Comparison of ENCODE assay signal across 20 cellular contexts in the genomic region with DNA sequence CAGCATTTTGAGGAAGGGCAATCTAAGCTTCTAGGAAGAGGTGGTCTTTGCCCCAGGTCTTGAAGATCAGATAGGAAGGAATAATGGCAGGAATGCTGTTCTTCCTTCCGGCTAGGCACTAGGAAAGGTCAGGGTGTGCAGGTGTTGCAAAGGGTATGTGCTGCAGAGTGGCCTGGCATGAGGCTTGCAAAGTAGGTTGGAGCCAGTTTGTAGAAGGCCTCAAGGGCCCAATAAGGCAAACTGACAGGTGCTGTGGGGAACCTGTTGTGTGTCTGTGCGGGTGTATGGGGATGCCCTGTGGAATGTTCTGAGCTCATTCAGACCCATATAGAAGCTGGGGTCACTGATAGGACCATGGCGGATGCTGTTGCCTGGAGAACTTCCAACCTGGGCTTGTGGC. TPM values are rescaled to one million over a fixed set of nuclear protein-coding genes. Genes with fewer than 3 reads are reported as not detected.
DNase-seq lines count a peak whose midpoint lies in the region; ATAC-seq and TF ChIP-seq lines count a peak whose summit lies in the region.
"Had no signal": no experiment of that assay in that cellular context is flagged by ENCODE, and none has a peak within 500 bp of the region (broad histone marks: within the 10 kb centered on the region; RNA-seq: fewer than 3 reads in every experiment).

No MANE protein-coding gene starts in this region.

- no peaks in the 10 kb centered on the region for H3F3A ChIP-seq in GM23248 (ENCODE audit: insufficient read depth)

- H3K9me3 Mint-ChIP-seq in brain = peaks cover 0 to 11% (median 0%) of the 10 kb centered on the region in 5 experiments

- H3K14ac ChIP-seq in trophoblast cell (ENCODE audit: low read length) = no peak overlapping the region

- H4K8ac ChIP-seq in trophoblast cell (ENCODE audit: low read depth, low read length) = no peak overlapping the region

- H3K36me3 ChIP-seq in trophoblast cell (ENCODE audit: control insufficient read depth in 1 of 2, insufficient read depth in 2 of 2, low read length in 2 of 2) (peaks cover 24 to 42% of the 10 kb centered on the region in 2 experiments), Peyer's patch (peaks cover 0 to under 1% (median 0%) of the 10 kb centered on the region in 3 donors), GM23248 (ENCODE audit: low read depth) (no peaks in the 10 kb centered on the region; the same call in 1 of the 2 replicates)

- no peak overlapping the region for H2AK5ac ChIP-seq in trophoblast cell (ENCODE audit: low read length)

- no CpG with 5 or more reads among the region's 3 CpGs for WGBS in trophoblast cell (ENCODE audit: extremely low coverage, insufficient coverage, insufficient read length)
- 94 to 100% methylated on average over 3 of the region's 3 CpGs for WGBS in GM23248 (ENCODE audit: low coverage in 1 of 2, low lambda C conversion rate in 2 of 2, missing lambda C conversion rate in 2 of 2), 2 experiments

- H3K27ac Mint-ChIP-seq in brain = peak overlapping the region in 4 of 5 experiments; percentile 78 to 95 (median 86)

- no peak overlapping the region for H4K12ac ChIP-seq in trophoblast cell (ENCODE audit: low read depth, low read length)

- no peak for TF ChIP-seq POLR2A in Peyer's patch (IDR thresholded peaks at IDR 0.05)

- H3K4me1 Mint-ChIP-seq in brain = peaks cover 91% of the 10 kb centered on the region

- H4K91ac ChIP-seq in trophoblast cell (ENCODE audit: low read depth, low read length) = no peak overlapping the region

- H3K4me3 ChIP-seq in trophoblast cell (ENCODE audit: low read depth, low read length) (no peak overlapping the region), Peyer's patch (no peak overlapping the region), GM23248 (no peak overlapping the region)
- H3K4me3 ChIP-seq: SJCRH30 had no signal

- H3K23ac ChIP-seq in trophoblast cell (ENCODE audit: low read length) = no peak overlapping the region

- peaks cover 4% of the 10 kb centered on the region for H3K79me2 ChIP-seq in trophoblast cell (ENCODE audit: control insufficient read depth, insufficient read depth, low read length, poor library complexity)
- H3K79me2 ChIP-seq in GM23248 (ENCODE audit: insufficient read depth) = no peaks in the 10 kb centered on the region

- no peak overlapping the region for H2BK12ac ChIP-seq in trophoblast cell (ENCODE audit: low read length)

- peaks cover 5% of the 10 kb centered on the region for H3K79me1 ChIP-seq in trophoblast cell (ENCODE audit: low read length)

- no peaks in the 10 kb centered on the region for H3K9me2 ChIP-seq in GM23248 (ENCODE audit: insufficient read depth)

- in situ Hi-C loops in GM23248 (cut with MboI) = no loop called here

- no peaks in the 10 kb centered on the region for H3K27me3 Mint-ChIP-seq in brain

- no peak overlapping the region for H2AFZ ChIP-seq in trophoblast cell (ENCODE audit: insufficient read depth, low read length, poor library complexity)
- no peak overlapping the region for H2AFZ ChIP-seq in GM23248

- peaks cover 71% of the 10 kb centered on the region for H3K36me3 Mint-ChIP-seq in brain

- H3K4ac ChIP-seq in trophoblast cell (ENCODE audit: low read depth, low read length) = no peak overlapping the region

- H3K4me2 ChIP-seq in trophoblast cell (ENCODE audit: low read length) (no peak overlapping the region), GM23248 (ENCODE audit: unreplicated experiment) (no peak overlapping the region)

- no peak overlapping the region for H3K18ac ChIP-seq in trophoblast cell (ENCODE audit: low read length)

- no peaks in the 10 kb centered on the region for H4K20me1 ChIP-seq in GM23248 (ENCODE audit: insufficient read depth)

- no peak overlapping the region for H2BK120ac ChIP-seq in trophoblast cell (ENCODE audit: insufficient read depth, low read length, poor library complexity)

- no peak for TF ChIP-seq CTCF in brain (conservative IDR thresholded peaks at IDR 0.05)
- TF ChIP-seq CTCF in Peyer's patch (IDR thresholded peaks at IDR 0.05) = no peak

- H3K9me3 ChIP-seq in trophoblast cell (ENCODE audit: insufficient read depth, low read depth, low read length) (no peaks in the 10 kb centered on the region), Peyer's patch (no peaks in the 10 kb centered on the region), GM23248 (ENCODE audit: low read depth) (no peaks in the 10 kb centered on the region)
- H3K9me3 ChIP-seq: SJCRH30 had no signal

- H3K27ac ChIP-seq in layer of hippocampus (ENCODE audit: low read depth, low read length) (peak overlapping the region; percentile 5), trophoblast cell (ENCODE audit: low read depth, low read length) (peak overlapping the region; percentile 28), Peyer's patch (no peak overlapping the region), GM23248 (no peak overlapping the region)
- H3K27ac ChIP-seq: C4-2B, HL-60, SJCRH30 had no signal

- ATAC-seq in GM21526 (IDR thresholded peaks at IDR 0.05; ENCODE audit: low FRiP score, unreplicated experiment) (no peak), HG02973 (IDR thresholded peaks at IDR 0.05; ENCODE audit: unreplicated experiment) (no peak)
- ATAC-seq: SK-N-SH treated with all-trans-retinoic acid at 6 μM for 48 hours had no signal

- H3K4me1 ChIP-seq in trophoblast cell (ENCODE audit: control insufficient read depth in 1 of 2, insufficient read depth in 2 of 2, low read length in 2 of 2) (peaks cover 20 to 25% of the 10 kb centered on the region in 2 experiments), Peyer's patch (no peaks in the 10 kb centered on the region), GM23248 (ENCODE audit: insufficient read depth) (no peaks in the 10 kb centered on the region)
- H3K4me1 ChIP-seq: SJCRH30 had no signal

- DNase-seq in D341Med (ENCODE audit: low spot score) = peak; percentile 21
- DNase-seq in trophoblast cell = peak; percentile 62 to 77
- no peak for DNase-seq in Peyer's patch
- DNase-seq in GM23248 = no peak
- DNase-seq: GOT3, HCEC 1CT, NCI-H1092 treated with DMSO at 0.1 percent for 48 hours, NCI-H1436 treated with DMSO at 0.1 percent for 48 hours, NCI-H187 treated with DMSO at 0.1 percent for 48 hours, NCI-H2107, NCI-H524 treated with DMSO at 0.1 percent for 48 hours, NCI-H774, SJCRH30 had no signal

- no peak overlapping the region for H2BK5ac ChIP-seq in trophoblast cell (ENCODE audit: low read depth, low read length, poor library complexity)

- H3K9ac ChIP-seq in trophoblast cell (ENCODE audit: low read length) (no peak overlapping the region), GM23248 (no peak overlapping the region)

- H3K4me3 Mint-ChIP-seq in brain = no peak overlapping the region

- H3K27me3 ChIP-seq in layer of hippocampus (ENCODE audit: control insufficient read depth, insufficient read depth, low read length) = no peaks in the 10 kb centered on the region
- H3K27me3 ChIP-seq in trophoblast cell (ENCODE audit: insufficient read depth, low read length) = no peaks in the 10 kb centered on the region
- no peaks in the 10 kb centered on the region for H3K27me3 ChIP-seq in Peyer's patch
- H3K27me3 ChIP-seq in GM23248 (replicated peaks; ENCODE audit: insufficient read depth) = no peaks in the 10 kb centered on the region
- H3K27me3 ChIP-seq: SJCRH30 had no signal

RNA-seq across cellular contexts. Expression of gene MSI2, which starts 12.7 kb away (rescaled TPM):
- polyA plus RNA-seq in brain (ENCODE audit: insufficient read depth, low read depth, low replicate concordance) (79.1 TPM), GM23248 (2016; fragmentation: Nextera tagmentation; extraction: Ambion mirVana) (4.3 and 5.1 TPM in 2 replicates)
- 41.6 and 44.9 TPM in 2 replicates for polyA plus RNA-seq in trophoblast cell (2013)
- total RNA-seq in Peyer's patch = 10 to 100 TPM; 25.9 to 39.0 (median 29.2) TPM
- total RNA-seq in GM23248 (2014; rRNA removed; shearing (Covaris generic)) = 17.9 and 18.2 TPM in 2 replicates

Comparison
In these comparisons a context has a peak if more than half of its experiments do, and no peak if none do; other contexts are left out.
1. DNase-seq: peak in D341Med (single experiment) and trophoblast cell (2 of 2); none in Peyer's patch (0 of 3) and GM23248 (single experiment).
2. H3K27ac ChIP-seq: peak in layer of hippocampus (single experiment) and trophoblast cell (single experiment); none in Peyer's patch (0 of 4) and GM23248 (single experiment).